1 cellular context compared by ENCODE assay signal in the genomic region with DNA sequence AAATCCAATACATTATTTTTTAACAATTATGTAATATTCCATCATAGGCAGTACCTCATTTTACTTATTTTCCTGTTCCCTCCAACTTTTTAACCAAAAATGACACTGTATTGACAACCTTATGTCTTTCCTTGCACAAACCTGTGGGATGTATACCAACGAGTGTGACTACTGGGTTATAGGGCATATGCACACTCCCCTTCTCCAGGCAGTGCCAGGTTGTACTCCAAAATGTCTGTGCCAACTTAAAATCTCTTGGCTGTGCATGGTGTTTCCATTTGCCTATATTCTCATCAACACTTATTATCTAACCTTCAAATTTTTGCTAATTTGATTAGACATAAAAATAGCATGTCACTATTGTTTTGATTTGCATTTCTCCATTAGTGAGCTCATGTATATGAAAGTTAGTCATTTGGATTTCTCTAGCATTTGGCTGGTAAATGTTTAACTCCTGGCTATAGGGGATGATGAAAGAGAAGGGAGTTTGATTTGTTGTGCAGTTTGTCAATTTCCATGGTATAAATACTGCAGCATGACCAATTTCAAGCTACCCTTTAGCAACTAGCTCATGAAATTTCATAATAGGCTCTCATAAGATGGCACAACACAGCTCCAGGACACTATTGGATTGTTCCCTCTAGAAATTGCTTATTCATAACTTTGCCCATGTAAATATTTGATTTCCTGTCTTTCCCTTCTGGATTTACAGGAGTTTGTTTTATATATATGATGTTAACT.
TF ChIP-seq lines count a peak whose summit lies in the region.

No MANE protein-coding gene starts in this region.

TF ChIP-seq in HepG2, 621 proteins besides CTCF, POLR2A, EP300 and RAD21 (continued from another document):
- TF ChIP-seq ZBTB20 (CRISPR knock-in tag; IDR thresholded peaks at IDR 0.05; ENCODE audit: borderline replicate concordance, low read depth) (no peak), CEBPB (IDR thresholded peaks at IDR 0.05; ENCODE audit: borderline replicate concordance, low read depth, low read length) (peak; percentile 84; the same call in 1 of the 2 replicates), U2AF1 (optimal IDR thresholded peaks at IDR 0.05; ENCODE audit: low read depth, low read length) (no peak), ZNF367 (CRISPR knock-in tag; IDR thresholded peaks at IDR 0.05; ENCODE audit: borderline replicate concordance) (no peak), PAF1 (CRISPR knock-in tag; IDR thresholded peaks at IDR 0.05) (no peak), SAP130 (CRISPR knock-in tag; IDR thresholded peaks at IDR 0.05; ENCODE audit: low read depth) (0 out of 2 replicates have a peak, but pooled peaks have one; percentile 9), KAT2B (IDR thresholded peaks at IDR 0.05; ENCODE audit: borderline replicate concordance, low read depth, low read length) (no peak), FOXA3 (CRISPR knock-in tag; IDR thresholded peaks at IDR 0.05) (0 out of 2 replicates have a peak, but pooled peaks have one; percentile 26), SIN3A (IDR thresholded peaks at IDR 0.05; ENCODE audit: borderline replicate concordance, low read depth, low read length) (no peak), ATF7 (IDR thresholded peaks at IDR 0.05) (no peak), ATF7 (CRISPR knock-in tag; IDR thresholded peaks at IDR 0.05) (no peak), SRY (CRISPR knock-in tag; IDR thresholded peaks at IDR 0.05) (no peak), MAFK (conservative IDR thresholded peaks at IDR 0.05 in 1 of 2, IDR thresholded peaks at IDR 0.05 in 1 of 2; ENCODE audit: low read length in 2 of 2) (0 out of 4 replicates have a peak, but pooled peaks of 1 of the 2 experiments have one; percentile 6), TP53 (CRISPR knock-in tag; conservative IDR thresholded peaks at IDR 0.05) (no peak), MED1 (CRISPR knock-in tag; IDR thresholded peaks at IDR 0.05) (no peak), ZNF3 (CRISPR knock-in tag; IDR thresholded peaks at IDR 0.05) (no peak), DPF2 (CRISPR knock-in tag; IDR thresholded peaks at IDR 0.05; ENCODE audit: borderline replicate concordance, low read depth) (no peak), ZNF430 (CRISPR knock-in tag; IDR thresholded peaks at IDR 0.05) (no peak), PRMT3 (CRISPR knock-in tag; IDR thresholded peaks at IDR 0.05; ENCODE audit: borderline replicate concordance, low read depth) (no peak), ZFP1 (CRISPR knock-in tag; IDR thresholded peaks at IDR 0.05) (no peak)
- TF ChIP-seq, protein P1, sequence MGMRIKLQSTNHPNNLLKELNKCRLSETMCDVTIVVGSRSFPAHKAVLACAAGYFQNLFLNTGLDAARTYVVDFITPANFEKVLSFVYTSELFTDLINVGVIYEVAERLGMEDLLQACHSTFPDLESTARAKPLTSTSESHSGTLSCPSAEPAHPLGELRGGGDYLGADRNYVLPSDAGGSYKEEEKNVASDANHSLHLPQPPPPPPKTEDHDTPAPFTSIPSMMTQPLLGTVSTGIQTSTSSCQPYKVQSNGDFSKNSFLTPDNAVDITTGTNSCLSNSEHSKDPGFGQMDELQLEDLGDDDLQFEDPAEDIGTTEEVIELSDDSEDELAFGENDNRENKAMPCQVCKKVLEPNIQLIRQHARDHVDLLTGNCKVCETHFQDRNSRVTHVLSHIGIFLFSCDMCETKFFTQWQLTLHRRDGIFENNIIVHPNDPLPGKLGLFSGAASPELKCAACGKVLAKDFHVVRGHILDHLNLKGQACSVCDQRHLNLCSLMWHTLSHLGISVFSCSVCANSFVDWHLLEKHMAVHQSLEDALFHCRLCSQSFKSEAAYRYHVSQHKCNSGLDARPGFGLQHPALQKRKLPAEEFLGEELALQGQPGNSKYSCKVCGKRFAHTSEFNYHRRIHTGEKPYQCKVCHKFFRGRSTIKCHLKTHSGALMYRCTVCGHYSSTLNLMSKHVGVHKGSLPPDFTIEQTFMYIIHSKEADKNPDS (CRISPR knock-in tag; IDR thresholded peaks at IDR 0.05) = no peak
- TF ChIP-seq, protein P2, sequence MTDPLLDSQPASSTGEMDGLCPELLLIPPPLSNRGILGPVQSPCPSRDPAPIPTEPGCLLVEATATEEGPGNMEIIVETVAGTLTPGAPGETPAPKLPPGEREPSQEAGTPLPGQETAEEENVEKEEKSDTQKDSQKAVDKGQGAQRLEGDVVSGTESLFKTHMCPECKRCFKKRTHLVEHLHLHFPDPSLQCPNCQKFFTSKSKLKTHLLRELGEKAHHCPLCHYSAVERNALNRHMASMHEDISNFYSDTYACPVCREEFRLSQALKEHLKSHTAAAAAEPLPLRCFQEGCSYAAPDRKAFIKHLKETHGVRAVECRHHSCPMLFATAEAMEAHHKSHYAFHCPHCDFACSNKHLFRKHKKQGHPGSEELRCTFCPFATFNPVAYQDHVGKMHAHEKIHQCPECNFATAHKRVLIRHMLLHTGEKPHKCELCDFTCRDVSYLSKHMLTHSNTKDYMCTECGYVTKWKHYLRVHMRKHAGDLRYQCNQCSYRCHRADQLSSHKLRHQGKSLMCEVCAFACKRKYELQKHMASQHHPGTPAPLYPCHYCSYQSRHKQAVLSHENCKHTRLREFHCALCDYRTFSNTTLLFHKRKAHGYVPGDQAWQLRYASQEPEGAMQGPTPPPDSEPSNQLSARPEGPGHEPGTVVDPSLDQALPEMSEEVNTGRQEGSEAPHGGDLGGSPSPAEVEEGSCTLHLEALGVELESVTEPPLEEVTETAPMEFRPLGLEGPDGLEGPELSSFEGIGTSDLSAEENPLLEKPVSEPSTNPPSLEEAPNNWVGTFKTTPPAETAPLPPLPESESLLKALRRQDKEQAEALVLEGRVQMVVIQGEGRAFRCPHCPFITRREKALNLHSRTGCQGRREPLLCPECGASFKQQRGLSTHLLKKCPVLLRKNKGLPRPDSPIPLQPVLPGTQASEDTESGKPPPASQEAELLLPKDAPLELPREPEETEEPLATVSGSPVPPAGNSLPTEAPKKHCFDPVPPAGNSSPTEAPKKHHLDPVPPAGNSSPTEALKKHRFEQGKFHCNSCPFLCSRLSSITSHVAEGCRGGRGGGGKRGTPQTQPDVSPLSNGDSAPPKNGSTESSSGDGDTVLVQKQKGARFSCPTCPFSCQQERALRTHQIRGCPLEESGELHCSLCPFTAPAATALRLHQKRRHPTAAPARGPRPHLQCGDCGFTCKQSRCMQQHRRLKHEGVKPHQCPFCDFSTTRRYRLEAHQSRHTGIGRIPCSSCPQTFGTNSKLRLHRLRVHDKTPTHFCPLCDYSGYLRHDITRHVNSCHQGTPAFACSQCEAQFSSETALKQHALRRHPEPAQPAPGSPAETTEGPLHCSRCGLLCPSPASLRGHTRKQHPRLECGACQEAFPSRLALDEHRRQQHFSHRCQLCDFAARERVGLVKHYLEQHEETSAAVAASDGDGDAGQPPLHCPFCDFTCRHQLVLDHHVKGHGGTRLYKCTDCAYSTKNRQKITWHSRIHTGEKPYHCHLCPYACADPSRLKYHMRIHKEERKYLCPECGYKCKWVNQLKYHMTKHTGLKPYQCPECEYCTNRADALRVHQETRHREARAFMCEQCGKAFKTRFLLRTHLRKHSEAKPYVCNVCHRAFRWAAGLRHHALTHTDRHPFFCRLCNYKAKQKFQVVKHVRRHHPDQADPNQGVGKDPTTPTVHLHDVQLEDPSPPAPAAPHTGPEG (CRISPR knock-in tag; IDR thresholded peaks at IDR 0.05) = no peak
- TF ChIP-seq, protein P3, sequence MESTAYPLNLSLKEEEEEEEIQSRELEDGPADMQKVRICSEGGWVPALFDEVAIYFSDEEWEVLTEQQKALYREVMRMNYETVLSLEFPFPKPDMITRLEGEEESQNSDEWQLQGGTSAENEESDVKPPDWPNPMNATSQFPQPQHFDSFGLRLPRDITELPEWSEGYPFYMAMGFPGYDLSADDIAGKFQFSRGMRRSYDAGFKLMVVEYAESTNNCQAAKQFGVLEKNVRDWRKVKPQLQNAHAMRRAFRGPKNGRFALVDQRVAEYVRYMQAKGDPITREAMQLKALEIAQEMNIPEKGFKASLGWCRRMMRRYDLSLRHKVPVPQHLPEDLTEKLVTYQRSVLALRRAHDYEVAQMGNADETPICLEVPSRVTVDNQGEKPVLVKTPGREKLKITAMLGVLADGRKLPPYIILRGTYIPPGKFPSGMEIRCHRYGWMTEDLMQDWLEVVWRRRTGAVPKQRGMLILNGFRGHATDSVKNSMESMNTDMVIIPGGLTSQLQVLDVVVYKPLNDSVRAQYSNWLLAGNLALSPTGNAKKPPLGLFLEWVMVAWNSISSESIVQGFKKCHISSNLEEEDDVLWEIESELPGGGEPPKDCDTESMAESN (CRISPR knock-in tag; conservative IDR thresholded peaks at IDR 0.05) = no peak
- TF ChIP-seq, protein P4, sequence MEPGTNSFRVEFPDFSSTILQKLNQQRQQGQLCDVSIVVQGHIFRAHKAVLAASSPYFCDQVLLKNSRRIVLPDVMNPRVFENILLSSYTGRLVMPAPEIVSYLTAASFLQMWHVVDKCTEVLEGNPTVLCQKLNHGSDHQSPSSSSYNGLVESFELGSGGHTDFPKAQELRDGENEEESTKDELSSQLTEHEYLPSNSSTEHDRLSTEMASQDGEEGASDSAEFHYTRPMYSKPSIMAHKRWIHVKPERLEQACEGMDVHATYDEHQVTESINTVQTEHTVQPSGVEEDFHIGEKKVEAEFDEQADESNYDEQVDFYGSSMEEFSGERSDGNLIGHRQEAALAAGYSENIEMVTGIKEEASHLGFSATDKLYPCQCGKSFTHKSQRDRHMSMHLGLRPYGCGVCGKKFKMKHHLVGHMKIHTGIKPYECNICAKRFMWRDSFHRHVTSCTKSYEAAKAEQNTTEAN (CRISPR knock-in tag; conservative IDR thresholded peaks at IDR 0.05) = no peak
